36 cellular contexts compared by ENCODE assay signal in genomic region chr14:95677168-95677835, GRCh38. TPM values are rescaled to one million over a fixed set of nuclear protein-coding genes. Genes with fewer than 3 reads are reported as not detected.
"Had no signal": no experiment of that assay in that cellular context is flagged by ENCODE, and none has a peak within 500 bp of the region (broad histone marks: within the 10 kb centered on the region; RNA-seq: fewer than 3 reads in every experiment).

No MANE protein-coding gene starts in this region.

- FAIRE-seq: TTC549 had no signal

- H3K4me3 Mint-ChIP-seq: activated CD4-positive, alpha-beta T cell treated with anti-CD3 and anti-CD28 coated beads, Interleukin-2, amount 10 ng/mL, durations not matched to agents 24 days and 14 days; activated CD8-positive, alpha-beta T cell treated with anti-CD3 and anti-CD28 coated beads for 36 hours; activated naive CD8-positive, alpha-beta T cell treated with anti-CD3 and anti-CD28 coated beads for 36 hours; activated T-cell treated with anti-CD3 and anti-CD28 coated beads, Interleukin-2, amount 50 U/mL, for 72 hours; activated T-helper 17 cell treated with anti-CD3 and anti-CD28 coated beads, Interleukin-2, amount 50 U/mL, for 72 hours; T-helper 1 cell treated with Interleukin-12 subunit alpha and Interleukin-12 subunit beta and Interleukin-4 antibody, amounts not matched to agents 30 μg/mL and 1 μg/mL, for 36 hours; T-helper 2 cell treated with Interferon-gamma antibody and Interleukin-4, amounts not matched to agents 5 μg/mL and 100 μg/mL, for 36 hours had no signal

- H3K27me3 ChIP-seq: ascending aorta, breast epithelium, Peyer's patch, SJSA1 had no signal

- H3K4me1 ChIP-seq: ascending aorta, breast epithelium, Peyer's patch had no signal

- H3K4me3 ChIP-seq: ascending aorta, breast epithelium, Peyer's patch, SJSA1 had no signal

- H3K36me3 ChIP-seq: ascending aorta, breast epithelium, Peyer's patch, SJSA1 had no signal

- H3K4me2 ChIP-seq: SK-N-SH had no signal

- H3K9ac ChIP-seq: SK-N-SH had no signal

- H3K4me1 Mint-ChIP-seq: activated CD4-positive, alpha-beta T cell treated with anti-CD3 and anti-CD28 coated beads, Interleukin-2, amount 10 ng/mL, durations not matched to agents 24 days and 14 days; activated naive CD8-positive, alpha-beta T cell treated with anti-CD3 and anti-CD28 coated beads for 36 hours; activated T-helper 17 cell treated with anti-CD3 and anti-CD28 coated beads, Interleukin-2, amount 50 U/mL, for 72 hours had no signal

- H3K9me3 ChIP-seq: ascending aorta, Peyer's patch, SJSA1, SK-N-SH had no signal

- H3K27ac ChIP-seq: ascending aorta, breast epithelium, Peyer's patch, SJSA1 had no signal

- H3K36me3 Mint-ChIP-seq: activated naive CD8-positive, alpha-beta T cell treated with anti-CD3 and anti-CD28 coated beads for 36 hours had no signal

- DNase-seq: activated CD4-positive, alpha-beta T cell treated with anti-CD3 and anti-CD28 coated beads, Interleukin-2, amount 10 ng/mL, durations not matched to agents 24 days and 14 days; activated CD4-positive, alpha-beta T cell treated with anti-CD3 and anti-CD28 coated beads, Interleukin-2, amount 50 U/mL, for 4 hours; activated CD8-positive, alpha-beta T cell treated with anti-CD3 and anti-CD28 coated beads for 36 hours; activated effector memory CD4-positive, alpha-beta T cell treated with anti-CD3 and anti-CD28 coated beads, Interleukin-2, amount 50 U/mL, for 16 hours; activated naive CD4-positive, alpha-beta T cell; activated naive CD4-positive, alpha-beta T cell treated with anti-CD3 and anti-CD28 coated beads, Interleukin-2, amount 50 U/mL, for 16 hours; activated naive CD8-positive, alpha-beta T cell treated with anti-CD3 and anti-CD28 coated beads for 36 hours; activated T-cell treated with anti-CD3 and anti-CD28 coated beads, Interleukin-2, amount 50 U/mL, for 1 hour; activated T-cell treated with anti-CD3 and anti-CD28 coated beads, Interleukin-2, amount 50 U/mL, for 72 hours; amygdala; MM.1S; NCI-H1092 treated with DMSO at 0.1 percent for 48 hours; NCI-H1417 treated with DMSO at 0.1 percent for 48 hours; NCI-H187 treated with DMSO at 0.1 percent for 48 hours; NCI-H2081; NCI-H2171 treated with DMSO at 0.1 percent for 48 hours; NCI-H2227 treated with DMSO at 0.1 percent for 48 hours; NCI-H446; NCI-H510A treated with DMSO at 0.1 percent for 48 hours; NCI-H526 treated with DMSO at 0.1 percent for 48 hours; NCI-H774; PC-3; RPMI8226; SHP77 treated with DMSO at 0.1 percent for 48 hours; SK-N-SH had no signal

- H3K27ac Mint-ChIP-seq: activated CD4-positive, alpha-beta T cell treated with anti-CD3 and anti-CD28 coated beads, Interleukin-2, amount 10 ng/mL, durations not matched to agents 24 days and 14 days; activated CD8-positive, alpha-beta T cell treated with anti-CD3 and anti-CD28 coated beads for 36 hours; activated naive CD8-positive, alpha-beta T cell treated with anti-CD3 and anti-CD28 coated beads for 36 hours; activated T-cell treated with anti-CD3 and anti-CD28 coated beads, Interleukin-2, amount 50 U/mL, for 72 hours; activated T-helper 17 cell treated with anti-CD3 and anti-CD28 coated beads, Interleukin-2, amount 50 U/mL, for 72 hours; T-helper 1 cell treated with Interleukin-12 subunit alpha and Interleukin-12 subunit beta and Interleukin-4 antibody, amounts not matched to agents 30 μg/mL and 1 μg/mL, for 36 hours; T-helper 2 cell treated with Interferon-gamma antibody and Interleukin-4, amounts not matched to agents 5 μg/mL and 100 μg/mL, for 36 hours had no signal

- ATAC-seq: activated CD8-positive, alpha-beta T cell treated with anti-CD3 and anti-CD28 coated beads for 36 hours; activated T-cell treated with anti-CD3 and anti-CD28 coated beads, Interleukin-2, amount 50 U/mL, for 72 hours; activated T-helper 17 cell treated with anti-CD3 and anti-CD28 coated beads, Interleukin-2, amount 50 U/mL, for 72 hours; PC-3 had no signal

- H3K9me3 Mint-ChIP-seq: activated CD4-positive, alpha-beta T cell treated with anti-CD3 and anti-CD28 coated beads, Interleukin-2, amount 10 ng/mL, durations not matched to agents 24 days and 14 days; activated CD8-positive, alpha-beta T cell treated with anti-CD3 and anti-CD28 coated beads for 36 hours; activated naive CD8-positive, alpha-beta T cell treated with anti-CD3 and anti-CD28 coated beads for 36 hours; activated T-cell treated with anti-CD3 and anti-CD28 coated beads, Interleukin-2, amount 50 U/mL, for 72 hours; activated T-helper 17 cell treated with anti-CD3 and anti-CD28 coated beads, Interleukin-2, amount 50 U/mL, for 72 hours; T-helper 1 cell treated with Interleukin-12 subunit alpha and Interleukin-12 subunit beta and Interleukin-4 antibody, amounts not matched to agents 30 μg/mL and 1 μg/mL, for 36 hours; T-helper 2 cell treated with Interferon-gamma antibody and Interleukin-4, amounts not matched to agents 5 μg/mL and 100 μg/mL, for 36 hours had no signal

RNA-seq across cellular contexts. Expression of gene TCL1B, which starts 8.9 kb away (rescaled TPM):
- total RNA-seq: activated CD4-positive, alpha-beta T cell treated with anti-CD3 and anti-CD28 coated beads, Interleukin-2, amount 10 ng/mL, durations not matched to agents 24 days and 14 days; activated CD8-positive, alpha-beta memory T cell treated with anti-CD3 and anti-CD28 coated beads for 36 hours; activated CD8-positive, alpha-beta T cell treated with anti-CD3 and anti-CD28 coated beads for 36 hours; activated naive CD8-positive, alpha-beta T cell treated with anti-CD3 and anti-CD28 coated beads for 36 hours; activated T-cell treated with anti-CD3 and anti-CD28 coated beads, Interleukin-2, amount 50 U/mL, for 72 hours; activated T-helper 17 cell treated with anti-CD3 and anti-CD28 coated beads, Interleukin-2, amount 50 U/mL, for 72 hours; ascending aorta; breast epithelium; cardiac septum; LHCN-M2; PC-3; Peyer's patch; SJSA1 had no signal
- polyA plus RNA-seq: SK-N-SH had no signal

RNA-seq across cellular contexts. Expression of gene TCL1A, which starts 36.6 kb away (rescaled TPM):
- total RNA-seq: activated CD4-positive, alpha-beta T cell treated with anti-CD3 and anti-CD28 coated beads, Interleukin-2, amount 10 ng/mL, durations not matched to agents 24 days and 14 days; activated CD8-positive, alpha-beta memory T cell treated with anti-CD3 and anti-CD28 coated beads for 36 hours; activated T-helper 17 cell treated with anti-CD3 and anti-CD28 coated beads, Interleukin-2, amount 50 U/mL, for 72 hours; ascending aorta; breast epithelium; cardiac septum; LHCN-M2; PC-3; SJSA1 had no signal
- polyA plus RNA-seq: SK-N-SH had no signal
